Comparison of ENCODE assay signal across 21 cellular contexts in genomic region chr13:97495678-97496077, GRCh38.
"Had no signal": no experiment of that assay in that cellular context is flagged by ENCODE, and none has a peak within 500 bp of the region (broad histone marks: within the 10 kb centered on the region; RNA-seq: fewer than 3 reads in every experiment).

No MANE protein-coding gene starts in this region.

- H3K27ac ChIP-seq: body of pancreas, lower lobe of right lung, neural progenitor cell, transverse colon, uterus, VCaP had no signal

- FAIRE-seq: endothelial cell of umbilical vein had no signal

- H3K4me1 ChIP-seq: body of pancreas, lower lobe of right lung, neural progenitor cell, uterus had no signal

- H3K27me3 ChIP-seq: body of pancreas, neural progenitor cell, transverse colon, uterus had no signal

- ATAC-seq: activated CD8-positive, alpha-beta memory T cell treated with anti-CD3 and anti-CD28 coated beads, Interleukin-2, amount 10 ng/mL, durations not matched to agents 7 days and 5 days; activated CD8-positive, alpha-beta T cell treated with anti-CD3 and anti-CD28 coated beads for 36 hours; body of pancreas; left lobe of liver; lower lobe of right lung; naive thymus-derived CD8-positive, alpha-beta T cell; stimulated activated naive B cell treated with anti-CD40 and anti-IgM and Interleukin-4, amounts not matched to agents 10 μg/mL and 1 μg/mL and 100 μg/mL, for 72 hours had no signal

- H3K36me3 ChIP-seq: lower lobe of right lung, neural progenitor cell, transverse colon, uterus had no signal

- H3K9me3 ChIP-seq: body of pancreas, uterus had no signal

- H3K4me2 ChIP-seq: neural progenitor cell had no signal

- H3K9ac ChIP-seq: neural progenitor cell had no signal

- DNase-seq: activated CD4-positive, alpha-beta T cell treated with anti-CD3 and anti-CD28 coated beads, Interleukin-2, amount 10 ng/mL, durations not matched to agents 7 days and 5 days; activated CD4-positive, CD25-positive, alpha-beta regulatory T cell treated with anti-CD3 and anti-CD28 coated beads, Interleukin-2, amount 50 U/mL, for 72 hours; activated CD8-positive, alpha-beta memory T cell treated with anti-CD3 and anti-CD28 coated beads, Interleukin-2, amount 10 ng/mL, durations not matched to agents 7 days and 5 days; activated CD8-positive, alpha-beta T cell treated with anti-CD3 and anti-CD28 coated beads for 36 hours; activated gamma-delta T cell treated with Interleukin-2 at 50 U/mL for 16 hours; anterior cingulate cortex; body of pancreas; caudate nucleus; effector CD8-positive, alpha-beta T cell; lower lobe of right lung; naive thymus-derived CD8-positive, alpha-beta T cell; retina; stimulated activated CD4-positive, alpha-beta T cell treated with anti-CD3 and anti-CD28 coated beads, Interleukin-2, amount 100 ng/mL, for 48 hours; stimulated activated CD8-positive, alpha-beta memory T cell treated with anti-CD3 and anti-CD28 coated beads, Interleukin-4, amount 100 ng/mL, for 48 hours; stimulated activated naive B cell treated with anti-CD40 and anti-IgM and Interleukin-4, amounts not matched to agents 10 μg/mL and 1 μg/mL and 100 μg/mL, for 72 hours; transverse colon; uterus had no signal

- H3K4me3 ChIP-seq: body of pancreas, lower lobe of right lung, neural progenitor cell, transverse colon, uterus had no signal
